Comparison of ENCODE assay signal across 32 cellular contexts in genomic region chr20:32891491-32891890, GRCh38. TPM values are rescaled to one million over a fixed set of nuclear protein-coding genes. Genes with fewer than 3 reads are reported as not detected.
"Had no signal": no experiment of that assay in that cellular context is flagged by ENCODE, and none has a peak within 500 bp of the region (broad histone marks: within the 10 kb centered on the region; RNA-seq: fewer than 3 reads in every experiment).

No MANE protein-coding gene starts in this region.

- H3K36me3 Mint-ChIP-seq: activated CD4-positive, alpha-beta memory T cell treated with anti-CD3 and anti-CD28 coated beads for 36 hours; activated CD8-positive, alpha-beta memory T cell treated with anti-CD3 and anti-CD28 coated beads, Interleukin-2, amount 10 ng/mL, durations not matched to agents 7 days and 5 days; activated naive CD8-positive, alpha-beta T cell treated with anti-CD3 and anti-CD28 coated beads for 36 hours had no signal

- ATAC-seq: activated CD4-positive, alpha-beta T cell treated with anti-CD3 and anti-CD28 coated beads for 36 hours; activated CD8-positive, alpha-beta memory T cell treated with anti-CD3 and anti-CD28 coated beads, Interleukin-2, amount 10 ng/mL, durations not matched to agents 7 days and 5 days; activated CD8-positive, alpha-beta T cell treated with anti-CD3 and anti-CD28 coated beads, Interleukin-2, amount 10 ng/mL, durations not matched to agents 7 days and 5 days; activated naive CD8-positive, alpha-beta T cell treated with anti-CD3 and anti-CD28 coated beads, Interleukin-2, amount 50 U/mL, for 24 hours; body of pancreas; effector memory CD8-positive, alpha-beta T cell; foreskin keratinocyte; gastrocnemius medialis had no signal

- H3K4me1 Mint-ChIP-seq: activated CD4-positive, alpha-beta T cell treated with anti-CD3 and anti-CD28 coated beads for 36 hours; activated CD4-positive, alpha-beta T cell treated with anti-CD3 and anti-CD28 coated beads, Interleukin-2, amount 10 ng/mL, durations not matched to agents 24 days and 14 days; activated CD8-positive, alpha-beta memory T cell treated with anti-CD3 and anti-CD28 coated beads, Interleukin-2, amount 10 ng/mL, durations not matched to agents 7 days and 5 days; activated naive CD4-positive, alpha-beta T cell treated with anti-CD3 and anti-CD28 coated beads, Interleukin-2, amount 50 U/mL, for 24 hours; activated naive CD8-positive, alpha-beta T cell treated with anti-CD3 and anti-CD28 coated beads for 36 hours; activated naive CD8-positive, alpha-beta T cell treated with anti-CD3 and anti-CD28 coated beads, Interleukin-2, amount 50 U/mL, for 24 hours had no signal

- H3K4me3 ChIP-seq: adrenal gland, body of pancreas, esophagus muscularis mucosa, gastrocnemius medialis had no signal

- H3K36me3 ChIP-seq: adrenal gland, esophagus muscularis mucosa, gastrocnemius medialis had no signal

- H3K27me3 ChIP-seq: adrenal gland, body of pancreas, esophagus muscularis mucosa, gastrocnemius medialis had no signal

- H3K4me3 Mint-ChIP-seq: activated CD4-positive, alpha-beta memory T cell treated with anti-CD3 and anti-CD28 coated beads for 36 hours; activated CD4-positive, alpha-beta T cell treated with anti-CD3 and anti-CD28 coated beads for 36 hours; activated CD4-positive, alpha-beta T cell treated with anti-CD3 and anti-CD28 coated beads, Interleukin-2, amount 10 ng/mL, durations not matched to agents 24 days and 14 days; activated CD8-positive, alpha-beta memory T cell treated with anti-CD3 and anti-CD28 coated beads, Interleukin-2, amount 10 ng/mL, durations not matched to agents 7 days and 5 days; activated CD8-positive, alpha-beta T cell treated with anti-CD3 and anti-CD28 coated beads, Interleukin-2, amount 10 ng/mL, durations not matched to agents 7 days and 5 days; activated naive CD4-positive, alpha-beta T cell treated with anti-CD3 and anti-CD28 coated beads for 36 hours; activated naive CD4-positive, alpha-beta T cell treated with anti-CD3 and anti-CD28 coated beads, Interleukin-2, amount 50 U/mL, for 24 hours; activated naive CD8-positive, alpha-beta T cell treated with anti-CD3 and anti-CD28 coated beads for 36 hours; activated naive CD8-positive, alpha-beta T cell treated with anti-CD3 and anti-CD28 coated beads, Interleukin-2, amount 50 U/mL, for 24 hours; activated T-helper 1 cell treated with anti-CD3 and anti-CD28 coated beads, Interleukin-12 subunit alpha, Interleukin-12 subunit beta, Interleukin-2, Interleukin-4 antibody, amounts not matched to agents 30 ng/mL and 10 ng/mL and 1 ng/mL, durations not matched to agents 14 hours and 24 hours and 36 hours; effector memory CD8-positive, alpha-beta T cell had no signal

- H3K27ac ChIP-seq: adrenal gland, body of pancreas, esophagus muscularis mucosa, foreskin keratinocyte, gastrocnemius medialis had no signal

- H3K9me3 ChIP-seq: adrenal gland, body of pancreas, esophagus muscularis mucosa, gastrocnemius medialis had no signal

- DNase-seq: activated CD4-positive, alpha-beta memory T cell treated with anti-CD3 and anti-CD28 coated beads for 36 hours; activated CD4-positive, alpha-beta T cell treated with anti-CD3 and anti-CD28 coated beads for 36 hours; activated CD4-positive, alpha-beta T cell treated with anti-CD3 and anti-CD28 coated beads, Interleukin-2, amount 10 ng/mL, durations not matched to agents 24 days and 14 days; activated CD4-positive, CD25-positive, alpha-beta regulatory T cell; activated CD4-positive, CD25-positive, alpha-beta regulatory T cell treated with anti-CD3 and anti-CD28 coated beads, Interleukin-2, amount 50 U/mL, for 72 hours; activated CD8-positive, alpha-beta memory T cell treated with anti-CD3 and anti-CD28 coated beads, Interleukin-2, amount 10 ng/mL, durations not matched to agents 7 days and 5 days; activated CD8-positive, alpha-beta memory T cell treated with anti-CD3 and anti-CD28 coated beads, Interleukin-2, amount 50 U/mL, for 4 hours; activated CD8-positive, alpha-beta T cell treated with anti-CD3 and anti-CD28 coated beads, Interleukin-2, amount 10 ng/mL, durations not matched to agents 7 days and 5 days; activated effector memory CD4-positive, alpha-beta T cell treated with anti-CD3 and anti-CD28 coated beads, Interleukin-2, amount 50 U/mL, for 16 hours; activated naive CD4-positive, alpha-beta T cell treated with anti-CD3 and anti-CD28 coated beads for 36 hours; activated naive CD8-positive, alpha-beta T cell treated with anti-CD3 and anti-CD28 coated beads for 36 hours; activated naive CD8-positive, alpha-beta T cell treated with anti-CD3 and anti-CD28 coated beads, Interleukin-2, amount 50 U/mL, for 24 hours; activated T-cell treated with anti-CD3 and anti-CD28 coated beads, Interleukin-2, amount 50 U/mL, for 1 hour; activated T-cell treated with anti-CD3 and anti-CD28 coated beads, Interleukin-2, amount 50 U/mL, for 48 hours; adrenal gland; amygdala; aorta; body of pancreas; caudate nucleus; cortex of kidney; dermis blood vessel endothelial cell; effector CD4-positive, alpha-beta T cell; effector memory CD8-positive, alpha-beta T cell; erythroblast; foreskin keratinocyte; gastrocnemius medialis; glutamatergic neuron; T-helper 2 cell had no signal

- H3K27me3 Mint-ChIP-seq: activated CD4-positive, alpha-beta memory T cell treated with anti-CD3 and anti-CD28 coated beads for 36 hours; activated CD4-positive, alpha-beta T cell treated with anti-CD3 and anti-CD28 coated beads for 36 hours; activated CD4-positive, alpha-beta T cell treated with anti-CD3 and anti-CD28 coated beads, Interleukin-2, amount 10 ng/mL, durations not matched to agents 24 days and 14 days; activated CD8-positive, alpha-beta memory T cell treated with anti-CD3 and anti-CD28 coated beads, Interleukin-2, amount 10 ng/mL, durations not matched to agents 7 days and 5 days; activated naive CD4-positive, alpha-beta T cell treated with anti-CD3 and anti-CD28 coated beads, Interleukin-2, amount 50 U/mL, for 24 hours; activated naive CD8-positive, alpha-beta T cell treated with anti-CD3 and anti-CD28 coated beads for 36 hours; activated naive CD8-positive, alpha-beta T cell treated with anti-CD3 and anti-CD28 coated beads, Interleukin-2, amount 50 U/mL, for 24 hours; effector memory CD8-positive, alpha-beta T cell had no signal

- H3K4me1 ChIP-seq: adrenal gland, esophagus muscularis mucosa, foreskin keratinocyte, gastrocnemius medialis had no signal

- H3K9me3 Mint-ChIP-seq: activated CD4-positive, alpha-beta memory T cell treated with anti-CD3 and anti-CD28 coated beads for 36 hours; activated CD4-positive, alpha-beta T cell treated with anti-CD3 and anti-CD28 coated beads, Interleukin-2, amount 10 ng/mL, durations not matched to agents 24 days and 14 days; activated naive CD4-positive, alpha-beta T cell treated with anti-CD3 and anti-CD28 coated beads for 36 hours; activated naive CD4-positive, alpha-beta T cell treated with anti-CD3 and anti-CD28 coated beads, Interleukin-2, amount 50 U/mL, for 24 hours; activated naive CD8-positive, alpha-beta T cell treated with anti-CD3 and anti-CD28 coated beads for 36 hours; activated naive CD8-positive, alpha-beta T cell treated with anti-CD3 and anti-CD28 coated beads, Interleukin-2, amount 50 U/mL, for 24 hours; activated T-helper 1 cell treated with anti-CD3 and anti-CD28 coated beads, Interleukin-12 subunit alpha, Interleukin-12 subunit beta, Interleukin-2, Interleukin-4 antibody, amounts not matched to agents 30 ng/mL and 10 ng/mL and 1 ng/mL, durations not matched to agents 14 hours and 24 hours and 36 hours; activated T-helper 2 cell treated with anti-CD3 and anti-CD28 coated beads, Interferon-gamma antibody, Interleukin-2, Interleukin-4, amounts not matched to agents 10 μg/mL and 5 μg/mL and 100 μg/mL, durations not matched to agents 14 hours and 24 hours and 36 hours; effector memory CD8-positive, alpha-beta T cell had no signal

- H3K27ac Mint-ChIP-seq: activated CD4-positive, alpha-beta memory T cell treated with anti-CD3 and anti-CD28 coated beads for 36 hours; activated CD4-positive, alpha-beta T cell treated with anti-CD3 and anti-CD28 coated beads for 36 hours; activated CD4-positive, alpha-beta T cell treated with anti-CD3 and anti-CD28 coated beads, Interleukin-2, amount 10 ng/mL, durations not matched to agents 24 days and 14 days; activated CD8-positive, alpha-beta memory T cell treated with anti-CD3 and anti-CD28 coated beads, Interleukin-2, amount 10 ng/mL, durations not matched to agents 7 days and 5 days; activated CD8-positive, alpha-beta T cell treated with anti-CD3 and anti-CD28 coated beads, Interleukin-2, amount 10 ng/mL, durations not matched to agents 7 days and 5 days; activated naive CD4-positive, alpha-beta T cell treated with anti-CD3 and anti-CD28 coated beads for 36 hours; activated naive CD4-positive, alpha-beta T cell treated with anti-CD3 and anti-CD28 coated beads, Interleukin-2, amount 50 U/mL, for 24 hours; activated naive CD8-positive, alpha-beta T cell treated with anti-CD3 and anti-CD28 coated beads for 36 hours; activated naive CD8-positive, alpha-beta T cell treated with anti-CD3 and anti-CD28 coated beads, Interleukin-2, amount 50 U/mL, for 24 hours; activated T-helper 1 cell treated with anti-CD3 and anti-CD28 coated beads, Interleukin-12 subunit alpha, Interleukin-12 subunit beta, Interleukin-2, Interleukin-4 antibody, amounts not matched to agents 30 ng/mL and 10 ng/mL and 1 ng/mL, durations not matched to agents 14 hours and 24 hours and 36 hours; activated T-helper 2 cell treated with anti-CD3 and anti-CD28 coated beads, Interferon-gamma antibody, Interleukin-2, Interleukin-4, amounts not matched to agents 10 μg/mL and 5 μg/mL and 100 μg/mL, durations not matched to agents 14 hours and 24 hours and 36 hours; effector memory CD8-positive, alpha-beta T cell had no signal

RNA-seq across cellular contexts. Expression of gene EFCAB8, which starts 32.8 kb away (rescaled TPM):
- total RNA-seq: foreskin keratinocyte, gastrocnemius medialis had no signal
